8 cellular contexts compared by ENCODE assay signal in the genomic region with DNA sequence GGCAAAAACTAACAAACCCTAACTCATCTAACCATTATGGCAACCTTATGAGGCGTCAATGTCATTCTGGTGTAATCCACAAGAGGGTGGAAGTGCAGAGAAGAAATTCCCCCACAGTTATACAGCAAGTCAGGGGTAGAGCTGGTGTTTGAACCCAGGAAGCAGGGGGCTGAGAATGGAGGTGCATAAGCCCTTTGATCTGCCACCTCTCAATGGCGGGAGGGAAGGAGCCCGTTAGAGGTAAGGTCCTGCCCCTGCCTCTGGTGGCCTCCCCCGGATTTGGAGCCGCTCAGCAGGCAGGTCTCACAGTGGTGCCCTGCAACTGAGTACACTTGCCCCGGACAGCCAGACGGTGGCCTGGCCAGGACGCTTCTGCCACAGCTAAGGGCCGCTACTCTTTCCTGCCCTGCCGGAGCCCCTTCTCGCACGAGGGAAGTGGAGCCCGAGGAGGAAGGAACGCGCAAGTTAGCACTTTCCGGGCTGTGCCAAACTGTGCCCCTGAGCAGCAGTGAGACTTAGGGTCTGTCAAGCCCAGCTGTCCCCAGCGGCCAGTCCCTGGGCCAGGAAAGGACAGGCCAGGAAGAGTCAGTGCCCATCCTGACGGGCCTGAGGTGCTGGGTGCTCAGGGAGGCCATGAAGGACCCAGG. TPM values are rescaled to one million over a fixed set of nuclear protein-coding genes. Genes with fewer than 3 reads are reported as not detected.
DNase-seq lines count a peak whose midpoint lies in the region; ATAC-seq and TF ChIP-seq lines count a peak whose summit lies in the region.

No MANE protein-coding gene starts in this region.

- H3K27me3 ChIP-seq in hepatocyte, result no peaks in the 10 kb centered on the region
- H3K27me3 ChIP-seq in subcutaneous abdominal adipose tissue (ENCODE audit: control insufficient read depth in 5 of 5, insufficient read depth in 4 of 5, low read length in 5 of 5), result peaks cover 0 to 20% (median 4%) of the 10 kb centered on the region in 5 donors
- H3K27me3 ChIP-seq in GM23248 (replicated peaks; ENCODE audit: insufficient read depth), result 0 out of 2 replicates have a peak, but pooled peaks cover 11% of the 10 kb centered on the region

- H2AFZ ChIP-seq in hepatocyte (no peak overlapping the region), GM23248 (no peak overlapping the region)

- H3K79me2 ChIP-seq in hepatocyte, result no peaks in the 10 kb centered on the region
- no peaks in the 10 kb centered on the region for H3K79me2 ChIP-seq in GM23248 (ENCODE audit: insufficient read depth)

- H3K9me2 ChIP-seq in hepatocyte (replicated peaks; ENCODE audit: insufficient read depth) (no peaks in the 10 kb centered on the region), GM23248 (ENCODE audit: insufficient read depth) (no peaks in the 10 kb centered on the region)

- H3K9ac ChIP-seq in subcutaneous abdominal adipose tissue (ENCODE audit: low read length in 5 of 5) (peak overlapping the region in 3 of 5 donors; percentile 44 to 56 (median 46)), GM23248 (no peak overlapping the region)

- peak; percentile 39 for TF ChIP-seq CTCF in hepatocyte (IDR thresholded peaks at IDR 0.05; ENCODE audit: poor library complexity)

- H3K4me1 ChIP-seq in hepatocyte (ENCODE audit: insufficient read depth) (peaks cover 22% of the 10 kb centered on the region), subcutaneous abdominal adipose tissue (ENCODE audit: control insufficient read depth in 5 of 5, insufficient read depth in 5 of 5, low read length in 5 of 5) (peaks cover 10 to 51% (median 40%) of the 10 kb centered on the region in 5 donors), GM23248 (ENCODE audit: insufficient read depth) (no peaks in the 10 kb centered on the region)

- in situ Hi-C loops in GM23248 (cut with MboI), result no loop called here

- no peaks in the 10 kb centered on the region for H4K20me1 ChIP-seq in hepatocyte (ENCODE audit: insufficient read depth, poor library complexity, severe bottlenecking)
- H4K20me1 ChIP-seq in GM23248 (ENCODE audit: insufficient read depth), result no peaks in the 10 kb centered on the region

- DNase-seq in activated gamma-delta T cell treated with Interleukin-2 at 50 U/mL for 16 hours, result peak; percentile 49
- DNase-seq in activated gamma-delta T cell (lab: John Stamatoyannopoulos, UW), result no peak
- peak; percentile 37 for DNase-seq in activated CD8-positive, alpha-beta memory T cell treated with anti-CD3 and anti-CD28 coated beads, Interleukin-2, amount 50 U/mL, for 4 hours
- no peak for DNase-seq in hepatocyte (ENCODE audit: low spot score)
- DNase-seq in NCI-H1105 (lab: John Stamatoyannopoulos, UW), result no peak
- no peak for DNase-seq in GM23248

- H3F3A ChIP-seq in GM23248 (ENCODE audit: insufficient read depth), result no peaks in the 10 kb centered on the region

- no peak for ATAC-seq in GM19035 (IDR thresholded peaks at IDR 0.05; ENCODE audit: unreplicated experiment)

- H3K4me2 ChIP-seq in hepatocyte, result no peak overlapping the region
- H3K4me2 ChIP-seq in GM23248 (ENCODE audit: unreplicated experiment), result no peak overlapping the region

- H3K4me3 ChIP-seq in hepatocyte, result no peak overlapping the region
- H3K4me3 ChIP-seq in subcutaneous abdominal adipose tissue (ENCODE audit: low read depth in 1 of 5, low read length in 5 of 5), result no peak overlapping the region
- no peak overlapping the region for H3K4me3 ChIP-seq in GM23248

- H3K9me3 ChIP-seq in hepatocyte (ENCODE audit: low read depth) (no peaks in the 10 kb centered on the region), subcutaneous abdominal adipose tissue (ENCODE audit: control insufficient read depth in 5 of 5, low read length in 5 of 5) (no peaks in the 10 kb centered on the region), GM23248 (ENCODE audit: low read depth) (no peaks in the 10 kb centered on the region)

- H3K27ac ChIP-seq in hepatocyte (no peak overlapping the region), subcutaneous abdominal adipose tissue (ENCODE audit: low read depth, low read length) (peak overlapping the region; percentile 72), GM23248 (no peak overlapping the region)

- 80% methylated on average over 18 of the region's 18 CpGs for WGBS in hepatocyte (ENCODE audit: low lambda C conversion rate, missing lambda C conversion rate)
- 73 to 75% methylated on average over 18 of the region's 18 CpGs for WGBS in GM23248 (ENCODE audit: low coverage in 1 of 2, low lambda C conversion rate in 2 of 2, missing lambda C conversion rate in 2 of 2), 2 experiments

- H3K36me3 ChIP-seq in hepatocyte (replicated peaks; ENCODE audit: insufficient read depth, low read depth), result no peaks in the 10 kb centered on the region
- H3K36me3 ChIP-seq in subcutaneous abdominal adipose tissue (ENCODE audit: control insufficient read depth in 5 of 5, insufficient read depth in 5 of 5, low read length in 5 of 5), result no peaks in the 10 kb centered on the region
- no peaks in the 10 kb centered on the region for H3K36me3 ChIP-seq in GM23248 (ENCODE audit: low read depth)

RNA-seq across cellular contexts. Expression of gene FXYD2, which starts 1.1 kb away (rescaled TPM):
- total RNA-seq in hepatocyte, result 72.7 and 100 TPM in 2 replicates
- polyA plus RNA-seq in hepatocyte (93.8 and 97.7 TPM in 2 replicates), GM23248 (2016; fragmentation: Nextera tagmentation; extraction: Ambion mirVana) (not detected in 2 replicates)
- total RNA-seq in GM23248 (2014; rRNA removed; shearing (Covaris generic)), result not detected in 2 replicates

RNA-seq across cellular contexts. Expression of gene DSCAML1, which starts 26.4 kb away (rescaled TPM):
- 2.6 and 3.2 TPM in 2 replicates for total RNA-seq in hepatocyte
- 0.46 and 1.1 TPM in 2 replicates for polyA plus RNA-seq in hepatocyte
- total RNA-seq in GM23248 (2014; rRNA removed; shearing (Covaris generic)), result not detected in 2 replicates
- not detected in 2 replicates for polyA plus RNA-seq in GM23248 (2016; fragmentation: Nextera tagmentation; extraction: Ambion mirVana)

RNA-seq across cellular contexts. Expression of gene FXYD6, which starts 53.0 kb away (rescaled TPM):
- total RNA-seq in hepatocyte, result 19.5 and 28.3 TPM in 2 replicates
- polyA plus RNA-seq in hepatocyte (56.9 and 68.2 TPM in 2 replicates), GM23248 (2016; fragmentation: Nextera tagmentation; extraction: Ambion mirVana) (0.20 TPM in 1 of 2 replicates, not detected in the other)
- not detected in 2 replicates for total RNA-seq in GM23248 (2014; rRNA removed; shearing (Covaris generic))

Comparison
In these comparisons a context has a peak if more than half of its experiments do, and no peak if none do; other contexts are left out.
1. DNase-seq: peak in activated gamma-delta T cell treated with Interleukin-2 at 50 U/mL for 16 hours (single experiment) and activated CD8-positive, alpha-beta memory T cell treated with anti-CD3 and anti-CD28 coated beads, Interleukin-2, amount 50 U/mL, for 4 hours (single experiment); none in activated gamma-delta T cell (single experiment), hepatocyte (single experiment), NCI-H1105 (single experiment) and GM23248 (single experiment).
2. RNA of gene FXYD2, which starts 1.1 kb away (total RNA-seq): 72.7 to 100 TPM in hepatocyte; not detected in GM23248; every median in the first group is over 10 times any median in the second.
3. RNA of gene FXYD6, which starts 53.0 kb away (total RNA-seq): 19.5 to 28.3 TPM in hepatocyte; not detected in GM23248; every median in the first group is over 10 times any median in the second.